18 cellular contexts compared by ENCODE assay signal in the genomic region with DNA sequence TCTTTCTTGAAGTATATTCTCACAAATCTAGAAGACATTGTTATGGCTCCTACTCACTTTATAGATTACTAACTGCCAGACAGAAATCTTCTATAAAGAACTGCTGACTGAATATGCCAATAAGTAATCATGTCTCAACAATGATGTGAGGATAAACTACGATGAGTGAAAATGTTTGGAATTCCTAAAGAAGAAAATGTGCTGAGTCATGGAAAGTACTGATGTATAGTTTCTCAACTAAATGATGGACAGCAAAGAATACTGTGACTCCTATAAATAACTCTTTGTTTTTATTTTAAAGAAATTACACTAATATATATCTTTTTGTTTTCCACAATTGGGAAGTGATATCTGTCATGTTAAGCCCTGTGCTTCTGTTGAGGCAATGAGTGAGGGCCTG.
"Had no signal": no experiment of that assay in that cellular context is flagged by ENCODE, and none has a peak within 500 bp of the region (broad histone marks: within the 10 kb centered on the region; RNA-seq: fewer than 3 reads in every experiment).

No MANE protein-coding gene starts in this region.

- H3K4me1 ChIP-seq: adrenal gland, esophagus squamous epithelium, left lung had no signal

- FAIRE-seq: endothelial cell of umbilical vein, kidney, urothelium cell line had no signal

- H3K4me3 ChIP-seq: adrenal gland, esophagus squamous epithelium, hepatocyte, left lung, skin epidermis, tibial artery had no signal

- ATAC-seq: activated T-cell treated with anti-CD3 and anti-CD28 coated beads, Interleukin-2, amount 50 U/mL, for 72 hours; left lung; stimulated activated naive CD8-positive, alpha-beta T cell treated with anti-CD3 and anti-CD28 coated beads, Interleukin-15, Interleukin-2, amounts not matched to agents 100 U/mL and 50 U/mL, for 24 hours had no signal

- H3K79me2 ChIP-seq: hepatocyte had no signal

- H3K27ac ChIP-seq: adrenal gland, esophagus squamous epithelium, hepatocyte, left lung, skin epidermis, tibial artery had no signal

- DNase-seq: activated CD4-positive, alpha-beta T cell treated with anti-CD3 and anti-CD28 coated beads, Interleukin-2, amount 50 U/mL, for 4 hours; activated effector memory CD4-positive, alpha-beta T cell treated with anti-CD3 and anti-CD28 coated beads, Interleukin-2, amount 50 U/mL, for 16 hours; activated T-cell treated with anti-CD3 and anti-CD28 coated beads, Interleukin-2, amount 50 U/mL, for 72 hours; adrenal gland; dermis blood vessel endothelial cell; effector memory CD4-positive, alpha-beta T cell; esophagus squamous epithelium; foreskin fibroblast; kidney; left lung; midbrain; stimulated activated naive CD8-positive, alpha-beta T cell treated with anti-CD3 and anti-CD28 coated beads, Interleukin-15, Interleukin-2, amounts not matched to agents 100 U/mL and 50 U/mL, for 24 hours; substantia nigra; tibial artery had no signal

- H3K4me2 ChIP-seq: hepatocyte had no signal

- H3K36me3 ChIP-seq: adrenal gland, esophagus squamous epithelium, left lung, tibial artery had no signal

- H3K27me3 ChIP-seq: adrenal gland, esophagus squamous epithelium, hepatocyte, left lung, tibial artery had no signal

- H3K9me3 ChIP-seq: adrenal gland, esophagus squamous epithelium, left lung, tibial artery had no signal

- H2AFZ ChIP-seq: hepatocyte had no signal
